Comparison of ENCODE assay signal across 8 cellular contexts in the genomic region with DNA sequence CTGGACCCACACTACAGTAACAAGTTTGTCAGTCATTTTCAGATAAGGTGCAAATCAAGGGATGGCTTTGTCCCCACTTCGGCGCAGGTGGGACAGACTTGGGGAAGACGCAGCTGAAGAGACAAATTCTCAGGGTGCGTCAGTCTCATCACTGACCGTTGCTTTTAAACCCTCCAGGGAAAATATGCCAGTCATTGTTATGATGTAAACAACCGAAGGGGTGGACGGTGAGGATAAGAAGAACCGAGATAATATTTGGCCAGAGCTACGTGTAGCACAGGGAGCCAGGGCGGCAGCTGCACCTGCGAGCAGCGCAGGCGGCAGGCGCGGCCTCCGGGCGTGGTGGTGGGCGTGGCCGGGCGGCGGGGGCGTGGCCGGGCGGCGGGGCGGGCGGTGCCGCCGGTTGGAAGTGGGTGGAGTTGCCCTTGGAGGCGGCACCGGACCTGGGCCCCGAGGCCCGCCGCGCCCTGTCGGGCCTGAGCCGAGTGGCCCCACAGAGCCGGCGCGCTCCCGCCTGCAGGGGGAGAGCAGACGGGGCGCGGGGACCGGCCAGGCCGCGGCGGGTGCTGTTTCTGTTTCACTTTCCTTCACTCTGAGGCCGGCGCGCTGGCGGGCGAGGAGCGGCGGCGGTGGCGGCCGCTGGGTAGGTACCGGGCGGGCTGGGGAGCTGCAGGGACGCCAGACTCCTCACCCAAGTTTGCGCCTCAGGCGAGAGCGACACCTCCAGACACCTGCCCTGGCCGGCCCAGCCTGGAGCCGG. TPM values are rescaled to one million over a fixed set of nuclear protein-coding genes. Genes with fewer than 3 reads are reported as not detected.
DNase-seq lines count a peak whose midpoint lies in the region; ATAC-seq and TF ChIP-seq lines count a peak whose summit lies in the region.

A gene (plus strand): TSS at position 470 of the 760 bp plus-strand sequence. CDS start 2,209 bp downstream, outside the sequence.

- TF ChIP-seq POLR2A in vagina (IDR thresholded peaks at IDR 0.05) = peak in 1 of 2 donors; percentile 40

- peaks cover 43% of the 10 kb centered on the region for H3K4me1 Mint-ChIP-seq in T-helper 2 cell treated with Interferon-gamma antibody and Interleukin-4, amounts not matched to agents 5 μg/mL and 100 μg/mL, for 36 hours (ENCODE audit: low read depth)

- H3K27ac Mint-ChIP-seq in T-helper 2 cell treated with Interferon-gamma antibody and Interleukin-4, amounts not matched to agents 5 μg/mL and 100 μg/mL, for 36 hours = peak within 1 kb of the TSS; percentile 89

- TF ChIP-seq CTCF in ascending aorta (IDR thresholded peaks at IDR 0.05) (peak; percentile 11 to 53 (median 22)), vagina (IDR thresholded peaks at IDR 0.05) (peak in 2 of 3 experiments; percentile 14 to 44)

- H3K27ac ChIP-seq in ascending aorta (peak within 1 kb of the TSS; percentile 88 to 99), right cardiac atrium (ENCODE audit: low read length) (peak within 1 kb of the TSS; percentile 79), rectal smooth muscle tissue (ENCODE audit: low read depth, low read length) (peak within 1 kb of the TSS; percentile 82), vagina (peak within 1 kb of the TSS; percentile 93)

- peak within 1 kb of the TSS; percentile 75 to 100 for H3K4me3 ChIP-seq in ascending aorta
- peak within 1 kb of the TSS; percentile 96 for H3K4me3 ChIP-seq in right cardiac atrium (ENCODE audit: low read length)
- H3K4me3 ChIP-seq in rectal smooth muscle tissue (ENCODE audit: low read length) = peak within 1 kb of the TSS; percentile 89
- H3K4me3 ChIP-seq in vagina = peak within 1 kb of the TSS; percentile 89 to 98

- H3K4me1 ChIP-seq in ascending aorta (peaks cover 8 to 29% of the 10 kb centered on the region in 2 donors), right cardiac atrium (ENCODE audit: control insufficient read depth, insufficient read depth, low read length) (peaks cover 2% of the 10 kb centered on the region), rectal smooth muscle tissue (ENCODE audit: control insufficient read depth, insufficient read depth, low read length) (peaks cover 2% of the 10 kb centered on the region), vagina (peaks cover 38% of the 10 kb centered on the region)

- H3K36me3 ChIP-seq in ascending aorta (peaks cover 0 to 3% of the 10 kb centered on the region in 2 donors), rectal smooth muscle tissue (ENCODE audit: control insufficient read depth, insufficient read depth, low read length) (no peaks in the 10 kb centered on the region), vagina (no peaks in the 10 kb centered on the region)

- peaks cover 22% of the 10 kb centered on the region for H3K36me3 Mint-ChIP-seq in T-helper 2 cell treated with Interferon-gamma antibody and Interleukin-4, amounts not matched to agents 5 μg/mL and 100 μg/mL, for 36 hours (ENCODE audit: low read depth)

- under 1% methylated on average over 66 of the region's 66 CpGs for WGBS in right cardiac atrium

- intact Hi-C loops in ascending aorta (cut with DNase I) (loop anchor here (1.0 to 2.0 kb wide), 3 partner anchors 24 to 56 kb away; no protein-coding TSS in a partner anchor), right cardiac atrium (cut with DNase I) (loop anchor here in 1 of 4 donors (5.0 kb wide), 1 partner anchor 58 kb away; no protein-coding TSS in a partner anchor), vagina (cut with DNase I) (loop anchor here (10.0 kb wide), 1 partner anchor 56 kb away; no protein-coding TSS in a partner anchor)

- DNase-seq in NCI-H1436 (lab: John Stamatoyannopoulos, UW) (peak; percentile 85), ascending aorta (ENCODE audit: low spot score in 2 of 2) (peak; percentile 60 to 94), right cardiac atrium (peak; percentile 93 to 97 (median 96)), vagina (ENCODE audit: extremely low spot score in 2 of 2) (no peak)
- DNase-seq in T-helper 2 cell treated with Interferon-gamma antibody and Interleukin-4, amounts not matched to agents 5 μg/mL and 100 μg/mL, for 36 hours (ENCODE audit: low spot score) = peak; percentile 91

- no peaks in the 10 kb centered on the region for H3K9me3 ChIP-seq in ascending aorta
- H3K9me3 ChIP-seq in right cardiac atrium (ENCODE audit: control insufficient read depth, low read length) = no peaks in the 10 kb centered on the region
- no peaks in the 10 kb centered on the region for H3K9me3 ChIP-seq in vagina

- no peaks in the 10 kb centered on the region for H3K9me3 Mint-ChIP-seq in T-helper 2 cell treated with Interferon-gamma antibody and Interleukin-4, amounts not matched to agents 5 μg/mL and 100 μg/mL, for 36 hours

- no peaks in the 10 kb centered on the region for H3K27me3 ChIP-seq in ascending aorta
- no peaks in the 10 kb centered on the region for H3K27me3 ChIP-seq in right cardiac atrium (ENCODE audit: control insufficient read depth, insufficient read depth)
- H3K27me3 ChIP-seq in rectal smooth muscle tissue (ENCODE audit: control insufficient read depth, insufficient read depth, low read length) = no peaks in the 10 kb centered on the region
- H3K27me3 ChIP-seq in vagina = no peaks in the 10 kb centered on the region

- H3K27me3 Mint-ChIP-seq in T-helper 2 cell treated with Interferon-gamma antibody and Interleukin-4, amounts not matched to agents 5 μg/mL and 100 μg/mL, for 36 hours (ENCODE audit: low read depth) = no peaks in the 10 kb centered on the region

- H3K9ac ChIP-seq in rectal smooth muscle tissue (ENCODE audit: low read length) = peak within 1 kb of the TSS; percentile 51

- ATAC-seq in GM18498 (IDR thresholded peaks at IDR 0.05; ENCODE audit: unreplicated experiment) (peak; percentile 98), HG02798 (IDR thresholded peaks at IDR 0.05; ENCODE audit: poor library complexity, unreplicated experiment) (peak; percentile 97), right cardiac atrium (peak; percentile 100)

- H3K4me3 Mint-ChIP-seq in T-helper 2 cell treated with Interferon-gamma antibody and Interleukin-4, amounts not matched to agents 5 μg/mL and 100 μg/mL, for 36 hours = peak within 1 kb of the TSS; percentile 90

RNA-seq across cellular contexts. Expression of the gene that starts here (rescaled TPM):
- total RNA-seq in ascending aorta = 39.8 TPM
- 10 to 100 TPM; 55.1 to 77.1 (median 59.6) TPM for total RNA-seq in right cardiac atrium
- polyA plus RNA-seq in right cardiac atrium = 40.2 TPM
- 45.4 TPM for total RNA-seq in vagina

Comparison
In these comparisons a context has a peak if more than half of its experiments do, and no peak if none do; other contexts are left out.
1. DNase-seq: peak in NCI-H1436 (single experiment), T-helper 2 cell treated with Interferon-gamma antibody and Interleukin-4, amounts not matched to agents 5 μg/mL and 100 μg/mL, for 36 hours (single experiment), ascending aorta (2 of 2) and right cardiac atrium (3 of 3); none in vagina (0 of 2).
2. Peak in every context shown above with its lines, with median percentiles within 50 percentile points of each other: ATAC-seq, H3K27ac ChIP-seq and H3K4me3 ChIP-seq.